ENCODE assay signal across 8 cellular contexts in the genomic region with DNA sequence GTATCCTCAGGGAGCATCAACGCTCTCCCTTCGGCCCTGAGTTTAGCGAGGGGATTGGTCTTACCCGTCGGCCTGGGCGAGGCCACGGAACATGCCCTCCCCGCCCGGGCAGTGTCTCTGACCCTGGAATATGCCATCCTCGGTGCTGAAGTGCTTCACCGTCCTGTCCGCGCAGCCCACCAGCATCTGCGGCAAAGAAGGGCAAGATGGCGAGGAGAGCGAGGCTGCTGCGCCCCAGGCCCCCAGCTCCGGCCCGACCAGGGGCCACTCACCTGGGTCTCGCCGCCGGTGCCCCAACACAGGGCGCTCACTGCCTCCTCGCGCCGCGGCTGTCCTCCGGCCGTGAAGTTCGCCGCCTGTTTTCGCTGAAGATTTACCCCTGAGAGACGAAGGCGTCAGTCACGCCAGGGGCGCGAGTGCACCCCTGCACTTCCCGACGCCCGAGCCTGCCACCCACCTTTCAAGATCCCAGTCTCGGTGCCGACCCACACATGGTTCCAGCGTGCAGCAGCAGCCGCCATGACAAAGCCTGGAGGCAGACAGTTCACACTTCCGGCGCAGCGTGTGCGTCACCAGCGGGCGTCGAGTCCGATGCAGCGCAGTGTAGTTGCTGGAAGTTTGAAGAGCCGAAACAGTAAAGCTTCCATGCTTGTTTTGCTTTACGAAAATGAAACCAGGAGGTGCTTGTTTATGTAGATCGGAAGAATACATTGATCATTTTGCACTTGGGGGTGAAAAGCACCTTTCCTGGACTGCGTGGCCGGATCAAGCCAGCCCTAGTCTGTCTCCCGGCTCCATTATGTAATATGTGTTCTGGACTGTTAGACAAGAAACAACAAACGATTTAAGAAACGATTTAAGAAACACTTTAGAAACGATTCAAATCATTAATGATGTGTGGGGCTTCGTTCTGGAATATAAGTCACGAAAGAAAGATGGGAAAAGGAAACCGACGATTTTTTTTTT. TPM values are rescaled to one million over a fixed set of nuclear protein-coding genes. Genes with fewer than 3 reads are reported as not detected.
DNase-seq lines count a peak whose midpoint lies in the region; ATAC-seq lines count a peak whose summit lies in the region.

WDR74 (minus strand) TSS at position 541 of the 966 bp plus-strand sequence; CDS start at position 521, 20 bp downstream.

- DNase-seq in AG20443 (ENCODE audit: low spot score) (peak; percentile 86), NCI-H510A (lab: John Stamatoyannopoulos, UW) (peak; percentile 81), cerebellum (ENCODE audit: low spot score) (peak; percentile 90), kidney glomerular epithelial cell (lab: John Stamatoyannopoulos, UW) (peak; percentile 72)
- DNase-seq in activated CD4-positive, alpha-beta T cell treated with anti-CD3 and anti-CD28 coated beads for 1 hour, result peak; percentile 89
- peak; percentile 68 to 70 for DNase-seq in stimulated activated CD4-positive, alpha-beta T cell treated with anti-CD3 and anti-CD28 coated beads, Interleukin-1b, Interleukin-23, amount 100 ng/mL, for 1 hour (ENCODE audit: low read depth in 2 of 2)

- ATAC-seq in GM19043 (IDR thresholded peaks at IDR 0.05; ENCODE audit: low read depth, unreplicated experiment), result peak; percentile 41
- ATAC-seq in HG03439 (IDR thresholded peaks at IDR 0.05; ENCODE audit: unreplicated experiment), result peak; percentile 47

RNA-seq across cellular contexts. Expression of gene WDR74, which starts in this region (rescaled TPM):
- 31.2 TPM for total RNA-seq in cerebellum

Comparison
In these comparisons a context has a peak if more than half of its experiments do, and no peak if none do; other contexts are left out.
1. Peak in every context shown above with its lines: DNase-seq and ATAC-seq.